Comparison of ENCODE assay signal across 10 cellular contexts in the genomic region with DNA sequence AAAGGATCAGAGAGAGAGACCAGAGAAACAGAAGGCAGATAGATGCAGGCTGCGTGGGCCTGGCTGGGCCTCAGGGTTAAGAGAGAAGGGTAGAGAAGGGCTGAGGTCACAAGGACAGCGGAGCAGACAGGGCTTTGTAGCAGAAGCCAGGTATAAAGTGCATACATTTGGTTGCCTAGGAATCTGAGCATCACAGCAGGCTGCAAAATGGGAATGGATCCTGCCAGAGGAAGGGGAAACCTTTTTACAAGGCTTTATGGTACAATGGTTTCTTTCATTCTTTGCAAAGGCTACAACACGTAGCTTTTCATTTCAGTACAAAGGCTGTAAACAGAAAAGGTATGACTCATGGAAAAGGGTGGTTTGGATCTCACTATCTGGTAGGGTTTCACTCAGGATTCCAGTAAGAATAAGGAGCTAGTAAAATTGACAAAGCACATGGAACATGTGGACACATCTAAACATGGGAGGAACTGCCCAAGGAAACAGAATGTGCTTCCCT.
DNase-seq lines count a peak whose midpoint lies in the region; ATAC-seq and TF ChIP-seq lines count a peak whose summit lies in the region.
"Had no signal": no experiment of that assay in that cellular context is flagged by ENCODE, and none has a peak within 500 bp of the region (broad histone marks: within the 10 kb centered on the region; RNA-seq: fewer than 3 reads in every experiment).

No MANE protein-coding gene starts in this region.

- H3K4me3 ChIP-seq in RWPE2 (ENCODE audit: severe bottlenecking) (no peak overlapping the region), fibroblast of villous mesenchyme (ENCODE audit: low read depth, low read length) (no peak overlapping the region), gastrocnemius medialis (no peak overlapping the region)

- ATAC-seq in RWPE2 (ENCODE audit: low read depth) (peak; percentile 35; the same call in 1 of the 3 replicates), gastrocnemius medialis (peak; percentile 33), GM19467 (IDR thresholded peaks at IDR 0.05; ENCODE audit: unreplicated experiment) (no peak)

- peak; percentile 38 for DNase-seq in HCEC 1CT
- no peak for DNase-seq in RWPE2 (ENCODE audit: low spot score)
- peak; percentile 71 for DNase-seq in fibroblast of villous mesenchyme (ENCODE audit: low read depth)
- no peak for DNase-seq in gastrocnemius medialis
- no peak for DNase-seq in activated CD4-positive, CD25-positive, alpha-beta regulatory T cell treated with anti-CD3 and anti-CD28 coated beads, Interleukin-2, amount 50 U/mL, for 72 hours
- no peak for DNase-seq in NCI-H1092 treated with DMSO at 0.1 percent for 48 hours (lab: John Stamatoyannopoulos, UW)
- no peak for DNase-seq in SIG-M5 treated with dmso at 0.1 percent for 504 hours (lab: John Stamatoyannopoulos, UW; ENCODE audit: unreplicated experiment)
- DNase-seq: hippocampal formation, MM.1S had no signal

- H3K9me3 ChIP-seq in RWPE2 (ENCODE audit: severe bottlenecking) (no peaks in the 10 kb centered on the region), gastrocnemius medialis (no peaks in the 10 kb centered on the region)

- in situ Hi-C loops in gastrocnemius medialis (cut with MboI; ENCODE audit: low sequenced_read_pairs in 4 of 4): no loop called here

- no peak for TF ChIP-seq POLR2A in gastrocnemius medialis (IDR thresholded peaks at IDR 0.05)

- H3K4me1 ChIP-seq in RWPE2 (ENCODE audit: insufficient read depth, poor library complexity, severe bottlenecking) (no peaks in the 10 kb centered on the region), gastrocnemius medialis (no peaks in the 10 kb centered on the region)

- intact Hi-C loops in gastrocnemius medialis (cut with DNase I; ENCODE audit: low total_unique reads): no loop called here

- H3K27me3 ChIP-seq in RWPE2 (ENCODE audit: insufficient read depth, poor library complexity, severe bottlenecking): no peaks in the 10 kb centered on the region
- no peaks in the 10 kb centered on the region for H3K27me3 ChIP-seq in gastrocnemius medialis

- H3K27ac ChIP-seq in RWPE2 (ENCODE audit: poor library complexity, severe bottlenecking): no peak overlapping the region
- H3K27ac ChIP-seq in gastrocnemius medialis: peak overlapping the region in 2 of 4 donors; percentile 35 to 61

- TF ChIP-seq CTCF in RWPE2 (IDR thresholded peaks at IDR 0.05; ENCODE audit: poor library complexity, severe bottlenecking) (no peak), fibroblast of villous mesenchyme (IDR thresholded peaks at IDR 0.05; ENCODE audit: insufficient read depth, low read depth, low read length) (no peak), gastrocnemius medialis (IDR thresholded peaks at IDR 0.05 in 4 of 5, conservative IDR thresholded peaks at IDR 0.05 in 1 of 5) (no peak)

- H3K36me3 ChIP-seq in RWPE2 (ENCODE audit: low read depth): no peaks in the 10 kb centered on the region
- peaks cover 0 to 5% of the 10 kb centered on the region in 2 donors for H3K36me3 ChIP-seq in gastrocnemius medialis

Comparison
In these comparisons a context has a peak if more than half of its experiments do, and no peak if none do; other contexts are left out.
1. DNase-seq: peak in HCEC 1CT (single experiment) and fibroblast of villous mesenchyme (single experiment); none in RWPE2 (single experiment), gastrocnemius medialis (0 of 2), activated CD4-positive, CD25-positive, alpha-beta regulatory T cell treated with anti-CD3 and anti-CD28 coated beads, Interleukin-2, amount 50 U/mL, for 72 hours (single experiment), NCI-H1092 treated with DMSO at 0.1 percent for 48 hours (single experiment) and SIG-M5 treated with dmso at 0.1 percent for 504 hours (single experiment).